ENCODE assay signal across 8 cellular contexts in genomic region chr17:77881545-77881944, GRCh38.
A peak's percentile ranks its signal among the peaks of the same experiment; 100 is the strongest.
DNase-seq lines count a peak whose midpoint lies in the region; TF ChIP-seq lines count a peak whose summit lies in the region.

No MANE protein-coding gene starts in this region.

- H3K27ac ChIP-seq in prostate gland, result no peak overlapping the region
- peak overlapping the region in 1 of 2 donors; percentile 49 for H3K27ac ChIP-seq in uterus

- H3K27me3 ChIP-seq in prostate gland (replicated peaks; ENCODE audit: insufficient read depth), result no peaks in the 10 kb centered on the region
- no peaks in the 10 kb centered on the region for H3K27me3 ChIP-seq in uterus

- no peak overlapping the region for H3K4me3 ChIP-seq in GM12864 (ENCODE audit: low read depth, low read length)
- H3K4me3 ChIP-seq in NB4 (ENCODE audit: low read depth, low read length), result no peak overlapping the region
- no peak overlapping the region for H3K4me3 ChIP-seq in prostate gland
- no peak overlapping the region for H3K4me3 ChIP-seq in uterus

- no peak overlapping the region for H3K27ac Mint-ChIP-seq in HFFc6

- H3K9me3 Mint-ChIP-seq in HFFc6, result peaks cover 5% of the 10 kb centered on the region

- H3K36me3 ChIP-seq in prostate gland (no peaks in the 10 kb centered on the region), uterus (no peaks in the 10 kb centered on the region)

- no peaks in the 10 kb centered on the region for H3K4me1 ChIP-seq in prostate gland (replicated peaks)
- peaks cover 0 to 10% of the 10 kb centered on the region in 2 donors for H3K4me1 ChIP-seq in uterus

- intact Hi-C loops in prostate gland (cut with DNase I) (no loop called here), uterus (cut with DNase I; ENCODE audit: low total_unique reads) (no loop called here)

- H3K4me1 Mint-ChIP-seq in HFFc6 (ENCODE audit: low read depth), result peaks cover 7% of the 10 kb centered on the region

- TF ChIP-seq CTCF in GM12864 (IDR thresholded peaks at IDR 0.05; ENCODE audit: low read depth, low read length, missing control alignments) (no peak), HFFc6 (IDR thresholded peaks at IDR 0.05) (no peak), NB4 (IDR thresholded peaks at IDR 0.05; ENCODE audit: low read depth, low read length) (no peak), prostate gland (IDR thresholded peaks at IDR 0.05) (no peak), uterus (IDR thresholded peaks at IDR 0.05) (no peak)

- DNase-seq in GM12864 (ENCODE audit: low read depth) (peak; percentile 73), HFFc6 (peak; percentile 9), NB4 (ENCODE audit: low read depth) (peak; percentile 99), activated T-cell treated with anti-CD3 and anti-CD28 coated beads for 4 hours (peak; percentile 44), fibroblast of the conjunctiva (ENCODE audit: low read depth) (peak; percentile 18), prostate gland (ENCODE audit: low spot score) (peak; percentile 10), uterus (peak; percentile 57 to 69), NCI-H446 treated with DMSO at 0.1 percent for 48 hours (lab: John Stamatoyannopoulos, UW) (no peak)

- H3K4me3 Mint-ChIP-seq in HFFc6, result no peak overlapping the region

- TF ChIP-seq POLR2A in NB4 (IDR thresholded peaks at IDR 0.05; ENCODE audit: extremely low read depth, insufficient read length), result no peak
- no peak for TF ChIP-seq POLR2A in prostate gland (IDR thresholded peaks at IDR 0.05)
- TF ChIP-seq POLR2A in uterus (IDR thresholded peaks at IDR 0.05), result no peak

- peaks cover 22% of the 10 kb centered on the region for H3K27me3 Mint-ChIP-seq in HFFc6 (ENCODE audit: insufficient read depth)

- 33% methylated on average over 10 of the region's 10 CpGs for WGBS in prostate gland

- H3K9me3 ChIP-seq in prostate gland, result no peaks in the 10 kb centered on the region
- no peaks in the 10 kb centered on the region for H3K9me3 ChIP-seq in uterus

- H3K36me3 Mint-ChIP-seq in HFFc6 (ENCODE audit: low read depth), result no peaks in the 10 kb centered on the region
